8 cellular contexts compared by ENCODE assay signal in genomic region chr12:76020731-76021672, GRCh38. TPM values are rescaled to one million over a fixed set of nuclear protein-coding genes. Genes with fewer than 3 reads are reported as not detected.
A peak's percentile ranks its signal among the peaks of the same experiment; 100 is the strongest.
DNase-seq lines count a peak whose midpoint lies in the region; ATAC-seq, FAIRE-seq and TF ChIP-seq lines count a peak whose summit lies in the region.

No MANE protein-coding gene starts in this region.

- H3K4me3 Mint-ChIP-seq in memory B cell: no peak overlapping the region
- peak overlapping the region; percentile 21 to 62 for H3K4me3 Mint-ChIP-seq in stimulated activated naive B cell treated with anti-CD40 and anti-IgM and Interleukin-4, amounts not matched to agents 10 μg/mL and 1 μg/mL and 100 μg/mL, for 72 hours

- no peak for TF ChIP-seq POLR2A in GM12892 (IDR thresholded peaks at IDR 0.05; ENCODE audit: low read depth, low read length)
- TF ChIP-seq POLR2A in adrenal gland (IDR thresholded peaks at IDR 0.05): no peak

- H3K36me3 ChIP-seq in adrenal gland (replicated peaks in 1 of 2): no peaks in the 10 kb centered on the region

- no peaks in the 10 kb centered on the region for H3K27me3 ChIP-seq in adrenal gland

- no peak overlapping the region for H3K4me3 ChIP-seq in adrenal gland

- no peaks in the 10 kb centered on the region for H3K9me3 Mint-ChIP-seq in memory B cell
- H3K9me3 Mint-ChIP-seq in stimulated activated naive B cell treated with anti-CD40 and anti-IgM and Interleukin-4, amounts not matched to agents 10 μg/mL and 1 μg/mL and 100 μg/mL, for 72 hours: no peaks in the 10 kb centered on the region

- peak; percentile 5 for FAIRE-seq in GM12892 (lab: Jason Lieb, UNC)

- no peaks in the 10 kb centered on the region for H3K4me1 Mint-ChIP-seq in memory B cell
- H3K4me1 Mint-ChIP-seq in stimulated activated naive B cell treated with anti-CD40 and anti-IgM and Interleukin-4, amounts not matched to agents 10 μg/mL and 1 μg/mL and 100 μg/mL, for 72 hours: peaks cover 15 to 16% of the 10 kb centered on the region in 2 donors

- no peak for DNase-seq in GM12892 (ENCODE audit: insufficient read length)
- DNase-seq in SIG-M5 (lab: John Stamatoyannopoulos, UW): peak; percentile 45
- peak; percentile 36 to 75 (median 66) for DNase-seq in adrenal gland
- DNase-seq in memory B cell (ENCODE audit: low spot score in 2 of 2): no peak
- DNase-seq in stimulated activated naive B cell treated with anti-CD40 and anti-IgM and Interleukin-4, amounts not matched to agents 10 μg/mL and 1 μg/mL and 100 μg/mL, for 72 hours: peak; percentile 55
- no peak for DNase-seq in NCI-H2171 treated with DMSO at 0.1 percent for 48 hours (lab: John Stamatoyannopoulos, UW)
- DNase-seq in iPS-NIHi7 (ENCODE audit: extremely low spot score): no peak

- H3K9me3 ChIP-seq in adrenal gland (replicated peaks in 1 of 3): no peaks in the 10 kb centered on the region

- H3K4me1 ChIP-seq in adrenal gland (replicated peaks in 1 of 2): peaks cover 7 to 11% of the 10 kb centered on the region in 2 donors

- no peak for TF ChIP-seq CTCF in adrenal gland (IDR thresholded peaks at IDR 0.05)

- H3K27ac ChIP-seq in adrenal gland: peak overlapping the region in 4 of 5 donors; percentile 44 to 76 (median 58)

- H3K36me3 Mint-ChIP-seq in memory B cell: no peaks in the 10 kb centered on the region
- H3K36me3 Mint-ChIP-seq in stimulated activated naive B cell treated with anti-CD40 and anti-IgM and Interleukin-4, amounts not matched to agents 10 μg/mL and 1 μg/mL and 100 μg/mL, for 72 hours: no peaks in the 10 kb centered on the region

- peaks cover 10% of the 10 kb centered on the region for H3K27me3 Mint-ChIP-seq in memory B cell
- H3K27me3 Mint-ChIP-seq in stimulated activated naive B cell treated with anti-CD40 and anti-IgM and Interleukin-4, amounts not matched to agents 10 μg/mL and 1 μg/mL and 100 μg/mL, for 72 hours: peaks cover 6 to 18% of the 10 kb centered on the region in 2 donors

- no peak overlapping the region for H3K27ac Mint-ChIP-seq in memory B cell
- peak overlapping the region; percentile 94 for H3K27ac Mint-ChIP-seq in stimulated activated naive B cell treated with anti-CD40 and anti-IgM and Interleukin-4, amounts not matched to agents 10 μg/mL and 1 μg/mL and 100 μg/mL, for 72 hours

- ATAC-seq in HG02885 (IDR thresholded peaks at IDR 0.05; ENCODE audit: poor library complexity, unreplicated experiment): peak; percentile 67
- ATAC-seq in memory B cell (ENCODE audit: low read depth): peak; percentile 56
- peak; percentile 89 to 91 for ATAC-seq in stimulated activated naive B cell treated with anti-CD40 and anti-IgM and Interleukin-4, amounts not matched to agents 10 μg/mL and 1 μg/mL and 100 μg/mL, for 72 hours (replicated peaks)

- 50 to 64% (median 52%) methylated on average over 15 of the region's 15 CpGs for whole genome bisulfite sequencing in adrenal gland, 4 donors

- intact Hi-C loops in adrenal gland (cut with DNase I): no loop called here

RNA-seq across cellular contexts. Expression of gene PHLDA1, which starts 10.6 kb away (rescaled TPM):
- polyA plus RNA-seq in GM12892 (2012; ENCODE audit: missing spikeins): 0.51 TPM
- total RNA-seq in adrenal gland: 10 to 100 TPM; 13.1 to 49.3 (median 35.3) TPM
- polyA plus RNA-seq in adrenal gland: 10 to 100 TPM; 12.2 to 19.7 (median 17.6) TPM

Comparison
In these comparisons a context has a peak if more than half of its experiments do, and no peak if none do; other contexts are left out.
1. DNase-seq: peak in SIG-M5 (single experiment), adrenal gland (7 of 7) and stimulated activated naive B cell treated with anti-CD40 and anti-IgM and Interleukin-4, amounts not matched to agents 10 μg/mL and 1 μg/mL and 100 μg/mL, for 72 hours (single experiment); none in GM12892 (single experiment), memory B cell (0 of 2), NCI-H2171 treated with DMSO at 0.1 percent for 48 hours (single experiment) and iPS-NIHi7 (single experiment).
2. Peak in every context shown above with its lines, with median percentiles within 50 percentile points of each other: ATAC-seq.